ENCODE assay signal across 8 cellular contexts in genomic region chr20:50932016-50932338, GRCh38. TPM values are rescaled to one million over a fixed set of nuclear protein-coding genes. Genes with fewer than 3 reads are reported as not detected.
DNase-seq lines count a peak whose midpoint lies in the region; ATAC-seq and TF ChIP-seq lines count a peak whose summit lies in the region.

No MANE protein-coding gene starts in this region.

- H3K9me3 ChIP-seq in iPS-18c (ENCODE audit: control insufficient read depth, insufficient read depth, low read length) (no peaks in the 10 kb centered on the region), suprapubic skin (no peaks in the 10 kb centered on the region)

- peaks cover 35% of the 10 kb centered on the region for H3K4me1 Mint-ChIP-seq in activated CD4-positive, alpha-beta T cell treated with anti-CD3 and anti-CD28 coated beads, Interleukin-2, amount 10 ng/mL, durations not matched to agents 24 days and 14 days
- H3K4me1 Mint-ChIP-seq in activated CD8-positive, alpha-beta T cell treated with anti-CD3 and anti-CD28 coated beads for 36 hours (ENCODE audit: low read depth) = peaks cover 31% of the 10 kb centered on the region

- no peak for TF ChIP-seq EP300 in suprapubic skin (IDR thresholded peaks at IDR 0.05)

- no peak for DNase-seq in activated CD4-positive, alpha-beta T cell treated with anti-CD3 and anti-CD28 coated beads, Interleukin-2, amount 10 ng/mL, durations not matched to agents 24 days and 14 days
- DNase-seq in activated CD4-positive, alpha-beta T cell treated with anti-CD3 and anti-CD28 coated beads for 4 hours = no peak
- no peak for DNase-seq in activated CD8-positive, alpha-beta T cell treated with anti-CD3 and anti-CD28 coated beads for 36 hours
- DNase-seq in suprapubic skin (ENCODE audit: low spot score in 2 of 2) = no peak
- no peak for DNase-seq in NCI-H1048 (lab: John Stamatoyannopoulos, UW)
- DNase-seq in NCI-H128 (lab: John Stamatoyannopoulos, UW; ENCODE audit: unreplicated experiment) = no peak
- DNase-seq in 8988T = no peak

- H3K4me3 ChIP-seq in iPS-18c (ENCODE audit: insufficient read depth, low read depth, low read length) = peak overlapping the region; percentile 15; the same call in 1 of the 2 replicates
- peak overlapping the region; percentile 93 for H3K4me3 ChIP-seq in suprapubic skin

- TF ChIP-seq POLR2A in suprapubic skin (IDR thresholded peaks at IDR 0.05) = no peak

- H3K36me3 Mint-ChIP-seq in activated CD4-positive, alpha-beta T cell treated with anti-CD3 and anti-CD28 coated beads, Interleukin-2, amount 10 ng/mL, durations not matched to agents 24 days and 14 days (ENCODE audit: low read depth) = peaks cover 59% of the 10 kb centered on the region
- H3K36me3 Mint-ChIP-seq in activated CD8-positive, alpha-beta T cell treated with anti-CD3 and anti-CD28 coated beads for 36 hours (ENCODE audit: low read depth) = peaks cover 58% of the 10 kb centered on the region

- intact Hi-C loops in activated CD4-positive, alpha-beta T cell treated with anti-CD3 and anti-CD28 coated beads, Interleukin-2, amount 10 ng/mL, durations not matched to agents 24 days and 14 days (cut with micrococcal nuclease) = loop anchor here (5.0 kb wide), 1 partner anchor 1655 kb away; the partner anchor contains the start of gene ZNFX1
- intact Hi-C loops in activated CD8-positive, alpha-beta T cell treated with anti-CD3 and anti-CD28 coated beads for 36 hours (cut with micrococcal nuclease) = no loop called here

- ATAC-seq in activated CD8-positive, alpha-beta T cell treated with anti-CD3 and anti-CD28 coated beads for 36 hours = no peak

- H3K36me3 ChIP-seq in suprapubic skin = peaks cover 36% of the 10 kb centered on the region

- no peaks in the 10 kb centered on the region for H3K27me3 Mint-ChIP-seq in activated CD4-positive, alpha-beta T cell treated with anti-CD3 and anti-CD28 coated beads, Interleukin-2, amount 10 ng/mL, durations not matched to agents 24 days and 14 days
- no peaks in the 10 kb centered on the region for H3K27me3 Mint-ChIP-seq in activated CD8-positive, alpha-beta T cell treated with anti-CD3 and anti-CD28 coated beads for 36 hours

- H3K27me3 ChIP-seq in suprapubic skin = no peaks in the 10 kb centered on the region

- H3K27ac Mint-ChIP-seq in activated CD4-positive, alpha-beta T cell treated with anti-CD3 and anti-CD28 coated beads, Interleukin-2, amount 10 ng/mL, durations not matched to agents 24 days and 14 days = peak overlapping the region; percentile 95
- H3K27ac Mint-ChIP-seq in activated CD8-positive, alpha-beta T cell treated with anti-CD3 and anti-CD28 coated beads for 36 hours = peak overlapping the region; percentile 95

- POLR2A ChIA-PET in activated CD8-positive, alpha-beta T cell treated with anti-CD3 and anti-CD28 coated beads for 36 hours (lab: Charles Lee) = interaction anchor here (0.7 to 6.2 kb wide), 13 partner anchors 12 to 208 kb away, joined by 3 to 85 read pairs (median 7); partner anchors contain the start of genes BCAS4, DPM1 and MOCS3

- peak overlapping the region; percentile 94 for H3K4me3 Mint-ChIP-seq in activated CD4-positive, alpha-beta T cell treated with anti-CD3 and anti-CD28 coated beads, Interleukin-2, amount 10 ng/mL, durations not matched to agents 24 days and 14 days
- H3K4me3 Mint-ChIP-seq in activated CD8-positive, alpha-beta T cell treated with anti-CD3 and anti-CD28 coated beads for 36 hours = peak overlapping the region; percentile 78

- no peaks in the 10 kb centered on the region for H3K9me3 Mint-ChIP-seq in activated CD4-positive, alpha-beta T cell treated with anti-CD3 and anti-CD28 coated beads, Interleukin-2, amount 10 ng/mL, durations not matched to agents 24 days and 14 days
- H3K9me3 Mint-ChIP-seq in activated CD8-positive, alpha-beta T cell treated with anti-CD3 and anti-CD28 coated beads for 36 hours = no peaks in the 10 kb centered on the region

- no peak for TF ChIP-seq CTCF in activated CD8-positive, alpha-beta T cell treated with anti-CD3 and anti-CD28 coated beads for 36 hours (IDR thresholded peaks at IDR 0.05)
- no peak for TF ChIP-seq CTCF in suprapubic skin (IDR thresholded peaks at IDR 0.05)

- WGBS in suprapubic skin = 60% methylated on average over 4 of the region's 6 CpGs

- CTCF ChIA-PET in activated CD8-positive, alpha-beta T cell treated with anti-CD3 and anti-CD28 coated beads for 36 hours (lab: Charles Lee) = interaction anchor here (1.4 to 17.7 kb wide), 8 partner anchors 8 to 138 kb away, joined by 4 to 253 read pairs (median 13); partner anchors contain the start of genes BCAS4, DPM1 and MOCS3

- peaks cover 33% of the 10 kb centered on the region for H3K4me1 ChIP-seq in suprapubic skin

- peak overlapping the region; percentile 100 for H3K27ac ChIP-seq in suprapubic skin

RNA-seq across cellular contexts. Expression of gene ADNP, which starts 0.7 kb away (rescaled TPM):
- total RNA-seq in activated CD4-positive, alpha-beta T cell treated with anti-CD3 and anti-CD28 coated beads, Interleukin-2, amount 10 ng/mL, durations not matched to agents 24 days and 14 days = 68.3 and 72.9 TPM in 2 replicates
- total RNA-seq in activated CD8-positive, alpha-beta T cell treated with anti-CD3 and anti-CD28 coated beads for 36 hours = 10 to 100 TPM; 58.9 to 60.0 TPM
- 10 to 100 TPM; 58.9 to 77.1 (median 72.6) TPM for total RNA-seq in suprapubic skin

RNA-seq across cellular contexts. Expression of gene DPM1, which starts 26.4 kb away (rescaled TPM):
- total RNA-seq in activated CD4-positive, alpha-beta T cell treated with anti-CD3 and anti-CD28 coated beads, Interleukin-2, amount 10 ng/mL, durations not matched to agents 24 days and 14 days = 61.2 and 68.3 TPM in 2 replicates
- 10 to 100 TPM; 66.6 to 75.4 TPM for total RNA-seq in activated CD8-positive, alpha-beta T cell treated with anti-CD3 and anti-CD28 coated beads for 36 hours
- total RNA-seq in suprapubic skin = 10 to 100 TPM; 30.5 to 54.3 (median 41.5) TPM

RNA-seq across cellular contexts. Expression of gene MOCS3, which starts 26.6 kb away (rescaled TPM):
- 5.7 and 6.3 TPM in 2 replicates for total RNA-seq in activated CD4-positive, alpha-beta T cell treated with anti-CD3 and anti-CD28 coated beads, Interleukin-2, amount 10 ng/mL, durations not matched to agents 24 days and 14 days
- 1 to 10 TPM; 4.6 TPM for total RNA-seq in activated CD8-positive, alpha-beta T cell treated with anti-CD3 and anti-CD28 coated beads for 36 hours
- 1 to 10 TPM; 4.5 to 7.4 (median 6.5) TPM for total RNA-seq in suprapubic skin
